26 cellular contexts compared by ENCODE assay signal in genomic region chr3:133887075-133887950, GRCh38. TPM values are rescaled to one million over a fixed set of nuclear protein-coding genes. Genes with fewer than 3 reads are reported as not detected.
DNase-seq lines count a peak whose midpoint lies in the region; ATAC-seq, FAIRE-seq and TF ChIP-seq lines count a peak whose summit lies in the region.
"Had no signal": no experiment of that assay in that cellular context is flagged by ENCODE, and none has a peak within 500 bp of the region (broad histone marks: within the 10 kb centered on the region; RNA-seq: fewer than 3 reads in every experiment).

No MANE protein-coding gene starts in this region.

- ATAC-seq in HG02840 (IDR thresholded peaks at IDR 0.05; ENCODE audit: low FRiP score, unreplicated experiment): no peak
- no peak for ATAC-seq in HG02610 (IDR thresholded peaks at IDR 0.05; ENCODE audit: unreplicated experiment)
- ATAC-seq: activated naive CD4-positive, alpha-beta T cell treated with anti-CD3 and anti-CD28 coated beads, Interleukin-2, amount 50 U/mL, for 72 hours; naive thymus-derived CD4-positive, alpha-beta T cell; stimulated activated naive CD8-positive, alpha-beta T cell treated with anti-CD3 and anti-CD28 coated beads, Interleukin-15, Interleukin-2, amounts not matched to agents 100 U/mL and 50 U/mL, for 24 hours had no signal

- DNase-seq in DMS53 (lab: John Stamatoyannopoulos, UW) (peak; percentile 12), DMS53 treated with DMSO at 0.1 percent for 48 hours (lab: John Stamatoyannopoulos, UW; ENCODE audit: unreplicated experiment) (no peak), AG20443 (ENCODE audit: low spot score) (peak; percentile 5), NCI-H2227 treated with DMSO at 0.1 percent for 48 hours (lab: John Stamatoyannopoulos, UW) (peak; percentile 11), kidney (peak; percentile 26), GM12891 (ENCODE audit: insufficient read length, low spot score) (no peak)
- DNase-seq: 8988T; activated CD4-positive, alpha-beta memory T cell treated with anti-CD3 and anti-CD28 coated beads for 36 hours; activated T-cell treated with anti-CD3 and anti-CD28 coated beads for 4 hours; hippocampal formation; immature natural killer cell; naive thymus-derived CD4-positive, alpha-beta T cell; NCI-H1694 treated with DMSO at 0.1 percent for 48 hours; NCI-H526 treated with DMSO at 0.1 percent for 48 hours; stimulated activated naive CD8-positive, alpha-beta T cell treated with anti-CD3 and anti-CD28 coated beads, Interleukin-15, Interleukin-2, amounts not matched to agents 100 U/mL and 50 U/mL, for 24 hours; T-helper 1 cell had no signal

- no peak for TF ChIP-seq POLR2A in GM12891 (IDR thresholded peaks at IDR 0.05; ENCODE audit: low read depth, low read length)

- no peaks in the 10 kb centered on the region for H3K9me3 ChIP-seq in kidney (ENCODE audit: control insufficient read depth in 1 of 2, low read length in 2 of 2)
- H3K9me3 ChIP-seq: MG63, thoracic aorta had no signal

- no peaks in the 10 kb centered on the region for H3K4me1 ChIP-seq in kidney (ENCODE audit: control insufficient read depth in 1 of 2, insufficient read depth in 1 of 2, low read depth in 1 of 2, low read length in 2 of 2)

- FAIRE-seq in kidney (lab: Jason Lieb, UNC): no peak
- no peak for FAIRE-seq in GM12891 (lab: Jason Lieb, UNC)
- FAIRE-seq: D721Med, frontal cortex, H54 had no signal

- intact Hi-C loops in kidney (cut with DNase I): no loop called here

- no peak overlapping the region for H3K9ac ChIP-seq in kidney (ENCODE audit: low read length in 2 of 2)

- TF ChIP-seq CTCF in kidney (IDR thresholded peaks at IDR 0.05; ENCODE audit: borderline replicate concordance, extremely low read depth, insufficient read depth): no peak

- H3K27ac ChIP-seq in kidney (ENCODE audit: low read depth in 2 of 2, low read length in 2 of 2): no peak overlapping the region
- H3K27ac ChIP-seq: cardiac muscle cell, RWPE1, thoracic aorta had no signal

- H3K4me3 ChIP-seq in kidney (ENCODE audit: low read length in 2 of 2): no peak overlapping the region
- H3K4me3 ChIP-seq: cardiac muscle cell, MG63, thoracic aorta had no signal

- H3K36me3 ChIP-seq in kidney (ENCODE audit: control insufficient read depth in 1 of 2, insufficient read depth in 2 of 2, low read length in 2 of 2): no peaks in the 10 kb centered on the region
- H3K36me3 ChIP-seq: cardiac muscle cell, MG63, thoracic aorta had no signal

TF ChIP-seq in GM12891, 5 proteins besides CTCF, POLR2A, EP300 and RAD21:
- TF ChIP-seq TAF1 (IDR thresholded peaks at IDR 0.05; ENCODE audit: low read depth, low read length) (no peak), POU2F2 (IDR thresholded peaks at IDR 0.05; ENCODE audit: low read depth, low read length) (no peak), POLR2AphosphoS5 (IDR thresholded peaks at IDR 0.05; ENCODE audit: low read depth, low read length) (no peak), SPI1 (IDR thresholded peaks at IDR 0.05; ENCODE audit: low read depth, low read length) (no peak), PAX5 (IDR thresholded peaks at IDR 0.05; ENCODE audit: insufficient read depth, low read length, severe bottlenecking) (no peak)
TF ChIP-seq in GM12891: peak in this region for 0.

RNA-seq across cellular contexts. Expression of gene RAB6B, which starts 8.4 kb away (rescaled TPM):
- total RNA-seq in kidney: 17.7 TPM
- polyA plus RNA-seq in kidney (ENCODE audit: insufficient read depth, low read depth, low replicate concordance): 6.6 TPM
- 0.17 TPM for polyA plus RNA-seq in GM12891 (2012; ENCODE audit: low read depth, missing spikeins)

Comparison
In these comparisons a context has a peak if more than half of its experiments do, and no peak if none do; other contexts are left out.
1. DNase-seq: peak in DMS53 (single experiment), AG20443 (single experiment), NCI-H2227 treated with DMSO at 0.1 percent for 48 hours (single experiment) and kidney (single experiment); none in DMS53 treated with DMSO at 0.1 percent for 48 hours (single experiment) and GM12891 (single experiment).